12 cellular contexts compared by ENCODE assay signal in the genomic region with DNA sequence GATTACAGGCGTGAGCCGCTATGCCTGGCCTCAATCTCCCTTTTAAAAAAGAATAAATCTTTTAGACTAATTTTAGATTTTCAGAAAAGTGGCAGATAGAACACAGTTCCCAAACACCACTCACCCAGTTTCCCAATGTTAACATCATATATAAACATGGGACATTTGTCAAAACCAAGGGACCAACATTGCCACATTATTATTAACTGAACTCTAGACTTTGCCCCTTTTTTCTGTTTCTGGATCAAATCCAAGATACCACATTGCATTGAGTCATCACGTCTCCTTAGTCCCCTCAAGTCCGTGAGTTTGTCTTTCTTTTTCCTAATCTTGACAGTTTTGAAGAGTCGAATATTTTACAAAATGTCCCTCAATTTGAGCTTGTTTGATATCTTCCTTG. TPM values are rescaled to one million over a fixed set of nuclear protein-coding genes. Genes with fewer than 3 reads are reported as not detected.
DNase-seq lines count a peak whose midpoint lies in the region; ATAC-seq and TF ChIP-seq lines count a peak whose summit lies in the region.
"Had no signal": no experiment of that assay in that cellular context is flagged by ENCODE, and none has a peak within 500 bp of the region (broad histone marks: within the 10 kb centered on the region; RNA-seq: fewer than 3 reads in every experiment).

No MANE protein-coding gene starts in this region.

- H3K27me3 ChIP-seq in GM23338 (ENCODE audit: insufficient read depth) (no peaks in the 10 kb centered on the region), Panc1 (ENCODE audit: control insufficient read depth, insufficient read depth, low read length) (no peaks in the 10 kb centered on the region), neural progenitor cell (no peaks in the 10 kb centered on the region), HAP-1 (ENCODE audit: low read depth) (no peaks in the 10 kb centered on the region)
- H3K27me3 ChIP-seq: breast epithelium had no signal

- H3K4me3 ChIP-seq in GM23338 (no peak overlapping the region), Panc1 (ENCODE audit: low read depth in 2 of 2, low read length in 2 of 2) (no peak overlapping the region), neural progenitor cell (no peak overlapping the region), HAP-1 (no peak overlapping the region)
- H3K4me3 ChIP-seq: breast epithelium had no signal

- H3F3A ChIP-seq in GM23338 (replicated peaks; ENCODE audit: low read depth) (peaks cover 7% of the 10 kb centered on the region), neural progenitor cell (ENCODE audit: low read depth) (peaks cover 24% of the 10 kb centered on the region)

- H3K9me3 Mint-ChIP-seq in GM23338 (no peaks in the 10 kb centered on the region; the same call in 1 of the 3 replicates), neural progenitor cell (no peaks in the 10 kb centered on the region)
- H3K9me3 Mint-ChIP-seq in dendritic cell treated with granulocyte-macrophage colony-stimulating factor and Interleukin-4, amounts not matched to agents 40 ng/mL and 50 ng/mL, for 4 days = no peaks in the 10 kb centered on the region
- H3K9me3 Mint-ChIP-seq: naive B cell had no signal

- in situ Hi-C loops in Panc1 (cut with HindIII; ENCODE audit: low pct_unique_long_range_greater_than_20kb, low sequenced_read_pairs) (no loop called here), HAP-1 (cut with MboI; ENCODE audit: low sequenced_read_pairs) (no loop called here)

- BruUV-seq in Panc1 (replicated peaks; lab: Mats Ljungman, UMichigan) = TSS peak; percentile 79

- H3K36me3 ChIP-seq in GM23338 (ENCODE audit: insufficient read depth) (no peaks in the 10 kb centered on the region), Panc1 (ENCODE audit: control insufficient read depth, insufficient read depth, low read length) (no peaks in the 10 kb centered on the region), neural progenitor cell (no peaks in the 10 kb centered on the region), HAP-1 (replicated peaks) (no peaks in the 10 kb centered on the region)
- H3K36me3 ChIP-seq: breast epithelium had no signal

- H3K4me3 Mint-ChIP-seq in GM23338 = 0 out of 3 replicates have a peak overlapping the region, but pooled peaks have one; percentile 3
- no peak overlapping the region for H3K4me3 Mint-ChIP-seq in dendritic cell treated with granulocyte-macrophage colony-stimulating factor and Interleukin-4, amounts not matched to agents 40 ng/mL and 50 ng/mL, for 4 days
- H3K4me3 Mint-ChIP-seq in neural progenitor cell = peak overlapping the region; percentile 31

- CTCF ChIA-PET in Panc1 (lab: Charles Lee) = interaction anchor here (0.6 kb wide), 1 partner anchor 25 kb away, joined by 3 read pairs; no protein-coding TSS in a partner anchor

- no peak overlapping the region for H3K27ac ChIP-seq in GM23338 (ENCODE audit: low read depth)
- H3K27ac ChIP-seq in Panc1 (ENCODE audit: low read length) = no peak overlapping the region
- no peak overlapping the region for H3K27ac ChIP-seq in neural progenitor cell
- H3K27ac ChIP-seq: breast epithelium had no signal

- H2AFZ ChIP-seq in GM23338 (no peak overlapping the region), neural progenitor cell (replicated peaks) (no peak overlapping the region)

- no peaks in the 10 kb centered on the region for H3K9me3 ChIP-seq in Panc1 (ENCODE audit: control insufficient read depth, insufficient read depth, low read depth, low read length)
- no peaks in the 10 kb centered on the region for H3K9me3 ChIP-seq in neural progenitor cell (ENCODE audit: low read depth)
- H3K9me3 ChIP-seq in HAP-1 = no peaks in the 10 kb centered on the region
- H3K9me3 ChIP-seq: breast epithelium had no signal

- no peak for DNase-seq in GM23338 (ENCODE audit: low spot score)
- DNase-seq in Panc1 (ENCODE audit: low read depth, low spot score) = no peak
- no peak for DNase-seq in neural progenitor cell (ENCODE audit: low spot score)
- no peak for DNase-seq in HAP-1 (ENCODE audit: low spot score in 2 of 2)
- DNase-seq: activated CD4-positive, CD25-positive, alpha-beta regulatory T cell; kidney glomerular epithelial cell; naive B cell; NCI-H1048 had no signal

- no peak overlapping the region for H3K9ac ChIP-seq in neural progenitor cell

- H3K36me3 Mint-ChIP-seq in GM23338 (ENCODE audit: low read depth) (no peaks in the 10 kb centered on the region), neural progenitor cell (no peaks in the 10 kb centered on the region)
- peaks cover 16% of the 10 kb centered on the region for H3K36me3 Mint-ChIP-seq in dendritic cell treated with granulocyte-macrophage colony-stimulating factor and Interleukin-4, amounts not matched to agents 40 ng/mL and 50 ng/mL, for 4 days (ENCODE audit: low read depth)
- H3K36me3 Mint-ChIP-seq: naive B cell had no signal

- H3K79me2 ChIP-seq in GM23338 (replicated peaks; ENCODE audit: insufficient read depth) (no peaks in the 10 kb centered on the region), neural progenitor cell (ENCODE audit: low read depth) (peaks cover 9% of the 10 kb centered on the region)

- H3K4me1 ChIP-seq in GM23338 (ENCODE audit: insufficient read depth) (0 out of 2 replicates have a peak, but pooled peaks cover 3% of the 10 kb centered on the region), Panc1 (ENCODE audit: control insufficient read depth, insufficient read depth, low read length) (no peaks in the 10 kb centered on the region), neural progenitor cell (no peaks in the 10 kb centered on the region), HAP-1 (peaks cover 4% of the 10 kb centered on the region)
- H3K4me1 ChIP-seq: breast epithelium had no signal

- peaks cover 10% of the 10 kb centered on the region; the same call in 2 of the 3 replicates for H3K4me1 Mint-ChIP-seq in GM23338
- peaks cover 19% of the 10 kb centered on the region for H3K4me1 Mint-ChIP-seq in dendritic cell treated with granulocyte-macrophage colony-stimulating factor and Interleukin-4, amounts not matched to agents 40 ng/mL and 50 ng/mL, for 4 days (ENCODE audit: low read depth)
- peaks cover 13% of the 10 kb centered on the region for H3K4me1 Mint-ChIP-seq in neural progenitor cell

- intact Hi-C loops in Panc1 (cut with micrococcal nuclease; ENCODE audit: unreplicated experiment) = no loop called here
- intact Hi-C loops in dendritic cell treated with granulocyte-macrophage colony-stimulating factor and Interleukin-4, amounts not matched to agents 40 ng/mL and 50 ng/mL, for 4 days (cut with micrococcal nuclease) = no loop called here

- TF ChIP-seq CTCF in GM23338 (conservative IDR thresholded peaks at IDR 0.05; ENCODE audit: low read depth in 2 of 2) (no peak), Panc1 (IDR thresholded peaks at IDR 0.05) (no peak), neural progenitor cell (IDR thresholded peaks at IDR 0.05) (no peak)

- H3K9me2 ChIP-seq in GM23338 (ENCODE audit: insufficient read depth) = no peaks in the 10 kb centered on the region

- H3K27ac Mint-ChIP-seq in GM23338 (no peak overlapping the region), neural progenitor cell (no peak overlapping the region)
- H3K27ac Mint-ChIP-seq in dendritic cell treated with granulocyte-macrophage colony-stimulating factor and Interleukin-4, amounts not matched to agents 40 ng/mL and 50 ng/mL, for 4 days = peak overlapping the region; percentile 25

- ATAC-seq in GM23338 = no peak
- ATAC-seq in Panc1 = no peak
- ATAC-seq in GM19455 (IDR thresholded peaks at IDR 0.05; ENCODE audit: unreplicated experiment) = no peak
- no peak for ATAC-seq in HG02798 (IDR thresholded peaks at IDR 0.05; ENCODE audit: poor library complexity, unreplicated experiment)

- H3K27me3 Mint-ChIP-seq in GM23338 (ENCODE audit: insufficient read depth, low read depth, poor library complexity) (peaks cover 5% of the 10 kb centered on the region), neural progenitor cell (ENCODE audit: insufficient read depth, low read depth) (peaks cover 4% of the 10 kb centered on the region)
- no peaks in the 10 kb centered on the region for H3K27me3 Mint-ChIP-seq in dendritic cell treated with granulocyte-macrophage colony-stimulating factor and Interleukin-4, amounts not matched to agents 40 ng/mL and 50 ng/mL, for 4 days
- H3K27me3 Mint-ChIP-seq: naive B cell had no signal

- H3K4me2 ChIP-seq in GM23338 (no peak overlapping the region), neural progenitor cell (no peak overlapping the region)

- H4K20me1 ChIP-seq in GM23338 (replicated peaks; ENCODE audit: insufficient read depth) (no peaks in the 10 kb centered on the region; the same call in 1 of the 2 replicates), neural progenitor cell (ENCODE audit: low read depth) (no peaks in the 10 kb centered on the region)

- POLR2A ChIA-PET in Panc1 (lab: Charles Lee) = no interaction called here

TF ChIP-seq in GM23338, 12 proteins besides CTCF, POLR2A, EP300 and RAD21 (continues in another document):
- no peak for TF ChIP-seq STAT1 (IDR thresholded peaks at IDR 0.05; ENCODE audit: unreplicated experiment)

RNA-seq across cellular contexts. Expression of a gene that starts 2.4 kb away (rescaled TPM):
- total RNA-seq in GM23338 (2014; rRNA removed; shearing (Covaris generic)) = 6.9 and 12.7 TPM in 2 replicates
- polyA plus RNA-seq in GM23338 (2016; fragmentation: Nextera tagmentation; extraction: Ambion mirVana) = 3.4 and 4.3 TPM in 2 replicates
- total RNA-seq in Panc1 (2021; ENCODE audit: unreplicated experiment) (15.4 TPM), neural progenitor cell (ENCODE audit: low replicate concordance) (24.1 and 25.4 TPM in 2 replicates)
- polyA plus RNA-seq in Panc1 (2012; ENCODE audit: insufficient read length) = 14.7 TPM

RNA-seq across cellular contexts. Expression of a gene that starts 60.0 kb away (rescaled TPM):
- total RNA-seq in GM23338 (2014; rRNA removed; shearing (Covaris generic)) = 126 and 179 TPM in 2 replicates
- polyA plus RNA-seq in GM23338 (2016; fragmentation: Nextera tagmentation; extraction: Ambion mirVana) = 101 and 130 TPM in 2 replicates
- total RNA-seq in Panc1 (2021; ENCODE audit: unreplicated experiment) (113 TPM), neural progenitor cell (ENCODE audit: low replicate concordance) (348 and 539 TPM in 2 replicates)
- polyA plus RNA-seq in Panc1 (2012; ENCODE audit: insufficient read length) = 62.0 TPM
